In genomic region chr3:13414040-13414729, GRCh38 we compare ENCODE assay signal across 8 cellular contexts. TPM values are rescaled to one million over a fixed set of nuclear protein-coding genes. Genes with fewer than 3 reads are reported as not detected.
A peak's percentile ranks its signal among the peaks of the same experiment; 100 is the strongest.
DNase-seq lines count a peak whose midpoint lies in the region; ATAC-seq and TF ChIP-seq lines count a peak whose summit lies in the region.

No MANE protein-coding gene starts in this region.

- H3K4me3 ChIP-seq in suprapubic skin (no peak overlapping the region), smooth muscle cell (no peak overlapping the region)

- no peaks in the 10 kb centered on the region for H3K79me2 ChIP-seq in smooth muscle cell (ENCODE audit: low read depth)

- in situ Hi-C loops in KBM-7 (cut with MboI; ENCODE audit: low pct_unique_long_range_greater_than_20kb, low sequenced_read_pairs) = no loop called here

- no peak overlapping the region for H3K9ac ChIP-seq in smooth muscle cell (ENCODE audit: low read depth)

- no peaks in the 10 kb centered on the region for H3K9me3 ChIP-seq in suprapubic skin
- H3K9me3 ChIP-seq in smooth muscle cell (replicated peaks; ENCODE audit: low read depth) = no peaks in the 10 kb centered on the region

- H3K27me3 ChIP-seq in suprapubic skin (peaks cover 3% of the 10 kb centered on the region), smooth muscle cell (ENCODE audit: low read depth) (peaks cover 21% of the 10 kb centered on the region)

- H3K27ac ChIP-seq in suprapubic skin (no peak overlapping the region), smooth muscle cell (ENCODE audit: low read depth) (no peak overlapping the region)

- no peaks in the 10 kb centered on the region for H4K20me1 ChIP-seq in smooth muscle cell (ENCODE audit: low read depth)

- WGBS in suprapubic skin = 68% methylated on average over 14 of the region's 14 CpGs
- 88% methylated on average over 13 of the region's 14 CpGs for WGBS in smooth muscle cell (ENCODE audit: low lambda C conversion rate)

- no peak for TF ChIP-seq EP300 in suprapubic skin (IDR thresholded peaks at IDR 0.05)

- peak; percentile 90 for DNase-seq in GM10266 (ENCODE audit: extremely low spot score)
- DNase-seq in KBM-7 = peak; percentile 90
- peak; percentile 45 to 47 for DNase-seq in activated CD4-positive, alpha-beta T cell treated with anti-CD3 and anti-CD28 coated beads, Interleukin-2, amount 50 U/mL, for 4 hours
- DNase-seq in head of caudate nucleus = peak in 33 of 42 donors; percentile 6 to 69 (median 32)
- peak; percentile 45 for DNase-seq in stimulated activated CD8-positive, alpha-beta memory T cell treated with anti-CD3 and anti-CD28 coated beads, Interleukin-12 subunit alpha, Interleukin-12 subunit beta, amount 100 ng/mL, for 24 hours (ENCODE audit: extremely low read depth)
- no peak for DNase-seq in suprapubic skin (ENCODE audit: low spot score in 2 of 2)
- DNase-seq in smooth muscle cell (lab: John Stamatoyannopoulos, UW; ENCODE audit: unreplicated experiment) = no peak

- H3K4me1 ChIP-seq in suprapubic skin (peaks cover 4% of the 10 kb centered on the region), smooth muscle cell (ENCODE audit: low read depth) (peaks cover 3% of the 10 kb centered on the region)

- no peaks in the 10 kb centered on the region for H3F3A ChIP-seq in smooth muscle cell (ENCODE audit: low read depth)

- TF ChIP-seq CTCF in GM10266 (IDR thresholded peaks at IDR 0.05; ENCODE audit: control insufficient read depth, insufficient read depth, low read depth, missing control alignments) = no peak
- no peak for TF ChIP-seq CTCF in suprapubic skin (IDR thresholded peaks at IDR 0.05)
- TF ChIP-seq CTCF in smooth muscle cell (IDR thresholded peaks at IDR 0.05; ENCODE audit: borderline replicate concordance, insufficient read depth, poor library complexity, severe bottlenecking) = no peak

- no peak for TF ChIP-seq POLR2A in suprapubic skin (IDR thresholded peaks at IDR 0.05)

- H3K36me3 ChIP-seq in suprapubic skin (no peaks in the 10 kb centered on the region), smooth muscle cell (ENCODE audit: low read depth) (no peaks in the 10 kb centered on the region)

- ATAC-seq in GM21576 (IDR thresholded peaks at IDR 0.05; ENCODE audit: unreplicated experiment) = peak; percentile 88

- H3K4me2 ChIP-seq in smooth muscle cell = no peak overlapping the region

- no peak overlapping the region for H2AFZ ChIP-seq in smooth muscle cell (ENCODE audit: low read depth)

- intact Hi-C loops in head of caudate nucleus (cut with DNase I) = loop anchor here (10.0 kb wide), 1 partner anchor 81 kb away; no protein-coding TSS in a partner anchor

RNA-seq across cellular contexts. Expression of gene NUP210, which starts 5.9 kb away (rescaled TPM):
- total RNA-seq in suprapubic skin = 10 to 100 TPM in 1 of 4 donors, 1 to 10 TPM in 3; 3.1 to 15.4 (median 5.0) TPM
- 0.58 and 1.5 TPM in 2 replicates for total RNA-seq in smooth muscle cell
- polyA plus RNA-seq in smooth muscle cell = 0.22 and 0.35 TPM in 2 replicates

Comparison
In these comparisons a context has a peak if more than half of its experiments do, and no peak if none do; other contexts are left out.
1. DNase-seq: peak in GM10266 (single experiment), KBM-7 (single experiment), activated CD4-positive, alpha-beta T cell treated with anti-CD3 and anti-CD28 coated beads, Interleukin-2, amount 50 U/mL, for 4 hours (2 of 2), head of caudate nucleus (33 of 42) and stimulated activated CD8-positive, alpha-beta memory T cell treated with anti-CD3 and anti-CD28 coated beads, Interleukin-12 subunit alpha, Interleukin-12 subunit beta, amount 100 ng/mL, for 24 hours (single experiment); none in suprapubic skin (0 of 2) and smooth muscle cell (single experiment).